In genomic region chr15:40334941-40335795, GRCh38 we compare ENCODE assay signal across 9 cellular contexts. TPM values are rescaled to one million over a fixed set of nuclear protein-coding genes. Genes with fewer than 3 reads are reported as not detected.
A peak's percentile ranks its signal among the peaks of the same experiment; 100 is the strongest.
DNase-seq lines count a peak whose midpoint lies in the region; ATAC-seq, FAIRE-seq and TF ChIP-seq lines count a peak whose summit lies in the region.
"Had no signal": no experiment of that assay in that cellular context is flagged by ENCODE, and none has a peak within 500 bp of the region (broad histone marks: within the 10 kb centered on the region; RNA-seq: fewer than 3 reads in every experiment).

No MANE protein-coding gene starts in this region.

- no peaks in the 10 kb centered on the region for H3K27me3 ChIP-seq in mammary epithelial cell (ENCODE audit: insufficient read depth, low read length)
- no peaks in the 10 kb centered on the region for H3K27me3 ChIP-seq in transverse colon

- CTCF ChIA-PET in mammary epithelial cell (lab: Charles Lee; ENCODE audit: low non-redundant PET), result no interaction called here

- H3K9me3 ChIP-seq in mammary epithelial cell (replicated peaks; ENCODE audit: insufficient read depth, low read length), result no peaks in the 10 kb centered on the region
- no peaks in the 10 kb centered on the region for H3K9me3 ChIP-seq in kidney (ENCODE audit: control insufficient read depth in 1 of 2, low read length in 2 of 2)
- H3K9me3 ChIP-seq in transverse colon, result no peaks in the 10 kb centered on the region

- no peak overlapping the region for H3K9ac ChIP-seq in mammary epithelial cell (ENCODE audit: insufficient read depth, low read length)
- H3K9ac ChIP-seq in kidney (ENCODE audit: low read length in 2 of 2), result no peak overlapping the region
- H3K9ac ChIP-seq: neural progenitor cell had no signal

- no peak overlapping the region for H3K4me2 ChIP-seq in mammary epithelial cell (ENCODE audit: insufficient read depth, low read depth, low read length)
- H3K4me2 ChIP-seq: neural progenitor cell had no signal

- H3K4me1 Mint-ChIP-seq in activated T-helper 2 cell treated with anti-CD3 and anti-CD28 coated beads, Interferon-gamma antibody, Interleukin-2, Interleukin-4, amounts not matched to agents 10 μg/mL and 5 μg/mL and 100 μg/mL, durations not matched to agents 14 hours and 24 hours and 36 hours (ENCODE audit: low read depth), result peaks cover 10% of the 10 kb centered on the region

- no peak overlapping the region for H3K27ac Mint-ChIP-seq in activated T-helper 2 cell treated with anti-CD3 and anti-CD28 coated beads, Interferon-gamma antibody, Interleukin-2, Interleukin-4, amounts not matched to agents 10 μg/mL and 5 μg/mL and 100 μg/mL, durations not matched to agents 14 hours and 24 hours and 36 hours
- H3K27ac Mint-ChIP-seq: neural progenitor cell had no signal

- FAIRE-seq in kidney (lab: Jason Lieb, UNC), result no peak
- FAIRE-seq: GM19239 had no signal

- H3K79me2 ChIP-seq in mammary epithelial cell (ENCODE audit: insufficient read depth, low read length), result peaks cover 58% of the 10 kb centered on the region

- H3K27me3 Mint-ChIP-seq in activated T-helper 2 cell treated with anti-CD3 and anti-CD28 coated beads, Interferon-gamma antibody, Interleukin-2, Interleukin-4, amounts not matched to agents 10 μg/mL and 5 μg/mL and 100 μg/mL, durations not matched to agents 14 hours and 24 hours and 36 hours (ENCODE audit: low read depth), result no peaks in the 10 kb centered on the region

- H3K4me3 Mint-ChIP-seq in activated T-helper 2 cell treated with anti-CD3 and anti-CD28 coated beads, Interferon-gamma antibody, Interleukin-2, Interleukin-4, amounts not matched to agents 10 μg/mL and 5 μg/mL and 100 μg/mL, durations not matched to agents 14 hours and 24 hours and 36 hours (ENCODE audit: low read depth), result no peak overlapping the region
- H3K4me3 Mint-ChIP-seq: neural progenitor cell had no signal

- no peak overlapping the region for H3K4me3 ChIP-seq in mammary epithelial cell (replicated peaks in 1 of 3; ENCODE audit: insufficient read depth in 1 of 3, low read depth in 2 of 3, low read length in 3 of 3)
- H3K4me3 ChIP-seq in kidney (ENCODE audit: low read length in 2 of 2), result no peak overlapping the region
- H3K4me3 ChIP-seq in transverse colon, result no peak overlapping the region
- H3K4me3 ChIP-seq: neural progenitor cell had no signal

- BruUV-seq in mammary epithelial cell (replicated peaks; lab: Mats Ljungman, UMichigan), result no TSS peak

- H3K9me3 Mint-ChIP-seq in activated T-helper 2 cell treated with anti-CD3 and anti-CD28 coated beads, Interferon-gamma antibody, Interleukin-2, Interleukin-4, amounts not matched to agents 10 μg/mL and 5 μg/mL and 100 μg/mL, durations not matched to agents 14 hours and 24 hours and 36 hours, result no peaks in the 10 kb centered on the region
- H3K9me3 Mint-ChIP-seq: neural progenitor cell had no signal

- no peaks in the 10 kb centered on the region for H4K20me1 ChIP-seq in mammary epithelial cell (ENCODE audit: insufficient read depth, low read length)

- H3K36me3 ChIP-seq in mammary epithelial cell (ENCODE audit: insufficient read depth, low read length) (peaks cover 14% of the 10 kb centered on the region), kidney (ENCODE audit: control insufficient read depth in 1 of 2, insufficient read depth in 2 of 2, low read length in 2 of 2) (no peaks in the 10 kb centered on the region), transverse colon (no peaks in the 10 kb centered on the region)
- H3K36me3 ChIP-seq: neural progenitor cell had no signal

- in situ Hi-C loops in T47D (cut with HindIII; ENCODE audit: low pct_unique_long_range_greater_than_20kb, low sequenced_read_pairs), result no loop called here
- in situ Hi-C loops in mammary epithelial cell (cut with MboI; ENCODE audit: low sequenced_read_pairs in 2 of 2), result no loop called here
- in situ Hi-C loops in transverse colon (cut with MboI; ENCODE audit: low pct_ligation_motif_present in 1 of 4, low pct_unique_long_range_greater_than_20kb in 1 of 4, low sequenced_read_pairs in 3 of 4), result no loop called here

- no peak for TF ChIP-seq EP300 in transverse colon (IDR thresholded peaks at IDR 0.05; ENCODE audit: low read depth)

- DNase-seq in T47D (ENCODE audit: low read depth in 1 of 2, low spot score in 1 of 2) (peak; percentile 79 to 92), mammary epithelial cell (no peak), kidney (peak; percentile 68), transverse colon (peak; percentile 23)
- DNase-seq in activated T-helper 2 cell treated with anti-CD3 and anti-CD28 coated beads, Interferon-gamma antibody, Interleukin-2, Interleukin-4, amounts not matched to agents 10 μg/mL and 5 μg/mL and 100 μg/mL, durations not matched to agents 14 hours and 24 hours and 36 hours (ENCODE audit: low spot score), result no peak
- DNase-seq: ACHN had no signal

- no peak for TF ChIP-seq CTCF in mammary epithelial cell (conservative IDR thresholded peaks at IDR 0.05 in 1 of 2, IDR thresholded peaks at IDR 0.05 in 1 of 2; ENCODE audit: extremely low read depth in 1 of 2, insufficient read depth in 1 of 2, low read depth in 1 of 2, low read length in 2 of 2)
- TF ChIP-seq CTCF in kidney (IDR thresholded peaks at IDR 0.05; ENCODE audit: borderline replicate concordance, extremely low read depth, insufficient read depth), result no peak
- TF ChIP-seq CTCF in transverse colon (IDR thresholded peaks at IDR 0.05), result no peak

- H3K27ac ChIP-seq in mammary epithelial cell (ENCODE audit: insufficient read depth, low read depth, low read length) (no peak overlapping the region), kidney (ENCODE audit: low read depth in 2 of 2, low read length in 2 of 2) (peak overlapping the region in 1 of 2 donors; percentile 49), transverse colon (peak overlapping the region; percentile 95 to 98 (median 96))
- H3K27ac ChIP-seq: neural progenitor cell had no signal

- 79% methylated on average over 23 of the region's 26 CpGs for WGBS in mammary epithelial cell (ENCODE audit: low coverage, missing lambda C conversion rate)
- 84% methylated on average over 25 of the region's 26 CpGs; no CpG with 5 or more reads in 1 of the 2 donors for WGBS in transverse colon (ENCODE audit: low coverage in 1 of 2), 2 donors

- ATAC-seq in GM19351 (IDR thresholded peaks at IDR 0.05; ENCODE audit: unreplicated experiment), result no peak

- no peak for TF ChIP-seq POLR2A in transverse colon (IDR thresholded peaks at IDR 0.05)

- H3K36me3 Mint-ChIP-seq in activated T-helper 2 cell treated with anti-CD3 and anti-CD28 coated beads, Interferon-gamma antibody, Interleukin-2, Interleukin-4, amounts not matched to agents 10 μg/mL and 5 μg/mL and 100 μg/mL, durations not matched to agents 14 hours and 24 hours and 36 hours (ENCODE audit: low read depth), result no peaks in the 10 kb centered on the region
- H3K36me3 Mint-ChIP-seq: neural progenitor cell had no signal

- dilution Hi-C loops in mammary epithelial cell (cut with HindIII; ENCODE audit: low sequenced_read_pairs), result no loop called here

- no peak overlapping the region for H2AFZ ChIP-seq in mammary epithelial cell (ENCODE audit: low read depth, low read length)
- H2AFZ ChIP-seq: neural progenitor cell had no signal

- intact Hi-C loops in mammary epithelial cell (cut with micrococcal nuclease) (no loop called here), kidney (cut with DNase I) (no loop called here), transverse colon (cut with DNase I; ENCODE audit: low total_unique reads) (no loop called here)
- intact Hi-C loops in activated T-helper 2 cell treated with anti-CD3 and anti-CD28 coated beads, Interferon-gamma antibody, Interleukin-2, Interleukin-4, amounts not matched to agents 10 μg/mL and 5 μg/mL and 100 μg/mL, durations not matched to agents 14 hours and 24 hours and 36 hours (cut with micrococcal nuclease), result no loop called here

- H3K4me1 ChIP-seq in mammary epithelial cell (ENCODE audit: insufficient read depth, low read length), result peaks cover 57% of the 10 kb centered on the region
- H3K4me1 ChIP-seq in kidney (ENCODE audit: control insufficient read depth in 1 of 2, insufficient read depth in 1 of 2, low read depth in 1 of 2, low read length in 2 of 2), result peaks cover 14 to 35% of the 10 kb centered on the region in 2 donors
- H3K4me1 ChIP-seq in transverse colon, result peaks cover 35 to 95% (median 61%) of the 10 kb centered on the region in 4 donors

RNA-seq across cellular contexts. Expression of gene CCDC9B, which starts 5.6 kb away (rescaled TPM):
- 100 to 1,000 TPM in 1 of 2 donors, 10 to 100 TPM in 1; 67.3 to 164 TPM for total RNA-seq in mammary epithelial cell
- polyA plus RNA-seq in mammary epithelial cell, result 7.4 TPM
- 99.0 TPM for polyA minus RNA-seq in mammary epithelial cell
- total RNA-seq in kidney, result 60.0 TPM
- polyA plus RNA-seq in kidney (ENCODE audit: insufficient read depth, low read depth, low replicate concordance), result 4.7 TPM
- total RNA-seq in transverse colon, result 10 to 100 TPM; 22.0 to 49.4 (median 36.9) TPM
- total RNA-seq in activated T-helper 2 cell treated with anti-CD3 and anti-CD28 coated beads, Interferon-gamma antibody, Interleukin-2, Interleukin-4, amounts not matched to agents 10 μg/mL and 5 μg/mL and 100 μg/mL, durations not matched to agents 14 hours and 24 hours and 36 hours, result 0.34 and 0.41 TPM in 2 replicates

RNA-seq across cellular contexts. Expression of gene INAFM2, which starts 11.7 kb away (rescaled TPM):
- total RNA-seq in mammary epithelial cell, result 10 to 100 TPM; 25.5 to 28.0 TPM
- polyA plus RNA-seq in mammary epithelial cell, result 10.9 TPM
- 40.5 TPM for polyA minus RNA-seq in mammary epithelial cell
- 21.6 TPM for total RNA-seq in kidney
- 14.7 TPM for polyA plus RNA-seq in kidney (ENCODE audit: insufficient read depth, low read depth, low replicate concordance)
- 10 to 100 TPM; 14.5 to 62.1 (median 19.4) TPM for total RNA-seq in transverse colon
- total RNA-seq in activated T-helper 2 cell treated with anti-CD3 and anti-CD28 coated beads, Interferon-gamma antibody, Interleukin-2, Interleukin-4, amounts not matched to agents 10 μg/mL and 5 μg/mL and 100 μg/mL, durations not matched to agents 14 hours and 24 hours and 36 hours, result 16.7 and 17.9 TPM in 2 replicates

RNA-seq across cellular contexts. Expression of gene PHGR1, which starts 15.7 kb away (rescaled TPM):
- total RNA-seq in mammary epithelial cell (not detected), kidney (not detected), transverse colon (1,000 to 10,000 TPM; 2,387 to 4,992 (median 3,189) TPM)
- polyA plus RNA-seq in mammary epithelial cell (not detected), kidney (ENCODE audit: insufficient read depth, low read depth, low replicate concordance) (not detected)
- not detected for polyA minus RNA-seq in mammary epithelial cell
- not detected in 2 replicates for total RNA-seq in activated T-helper 2 cell treated with anti-CD3 and anti-CD28 coated beads, Interferon-gamma antibody, Interleukin-2, Interleukin-4, amounts not matched to agents 10 μg/mL and 5 μg/mL and 100 μg/mL, durations not matched to agents 14 hours and 24 hours and 36 hours

RNA-seq across cellular contexts. Expression of gene DISP2, which starts 22.9 kb away (rescaled TPM):
- total RNA-seq in mammary epithelial cell, result 1 to 10 TPM in 1 of 2 donors, under 1 TPM in 1; under 0.01 to 1.6 TPM
- polyA plus RNA-seq in mammary epithelial cell, result 0.54 TPM
- polyA minus RNA-seq in mammary epithelial cell, result 0.47 TPM
- total RNA-seq in kidney, result 0.69 TPM
- 0.04 TPM for polyA plus RNA-seq in kidney (ENCODE audit: insufficient read depth, low read depth, low replicate concordance)
- 10 to 100 TPM in 2 of 4 donors, 1 to 10 TPM in 2; 8.6 to 12.9 (median 10.9) TPM for total RNA-seq in transverse colon
- total RNA-seq in activated T-helper 2 cell treated with anti-CD3 and anti-CD28 coated beads, Interferon-gamma antibody, Interleukin-2, Interleukin-4, amounts not matched to agents 10 μg/mL and 5 μg/mL and 100 μg/mL, durations not matched to agents 14 hours and 24 hours and 36 hours, result 0.05 and 0.39 TPM in 2 replicates

RNA-seq across cellular contexts. Expression of gene PLCB2, which starts 27.4 kb away (rescaled TPM):
- total RNA-seq in mammary epithelial cell (1 to 10 TPM in 1 of 2 donors, under 1 TPM in 1; 0.67 to 1.4 TPM), kidney (37.2 TPM), transverse colon (100 to 1,000 TPM in 1 of 4 donors, 10 to 100 TPM in 2, 1 to 10 TPM in 1; 5.5 to 143 (median 12.0) TPM)
- polyA plus RNA-seq in mammary epithelial cell (0.97 TPM), kidney (ENCODE audit: insufficient read depth, low read depth, low replicate concordance) (4.4 TPM)
- polyA minus RNA-seq in mammary epithelial cell, result not detected
- total RNA-seq in activated T-helper 2 cell treated with anti-CD3 and anti-CD28 coated beads, Interferon-gamma antibody, Interleukin-2, Interleukin-4, amounts not matched to agents 10 μg/mL and 5 μg/mL and 100 μg/mL, durations not matched to agents 14 hours and 24 hours and 36 hours, result 96.3 and 98.9 TPM in 2 replicates

Comparison
In these comparisons a context has a peak if more than half of its experiments do, and no peak if none do; other contexts are left out.
1. DNase-seq: peak in T47D (2 of 2), kidney (single experiment) and transverse colon (single experiment); none in mammary epithelial cell (single experiment) and activated T-helper 2 cell treated with anti-CD3 and anti-CD28 coated beads, Interferon-gamma antibody, Interleukin-2, Interleukin-4, amounts not matched to agents 10 μg/mL and 5 μg/mL and 100 μg/mL, durations not matched to agents 14 hours and 24 hours and 36 hours (single experiment).
2. RNA of gene CCDC9B, which starts 5.6 kb away (total RNA-seq): 67.3 to 164 TPM in mammary epithelial cell, 60.0 TPM in kidney (single experiment) and 22.0 to 49.4 TPM in transverse colon; 0.34 to 0.41 TPM in activated T-helper 2 cell treated with anti-CD3 and anti-CD28 coated beads, Interferon-gamma antibody, Interleukin-2, Interleukin-4, amounts not matched to agents 10 μg/mL and 5 μg/mL and 100 μg/mL, durations not matched to agents 14 hours and 24 hours and 36 hours; every median in the first group is over 10 times any median in the second.
3. RNA of gene PHGR1, which starts 15.7 kb away (total RNA-seq): 2,387 to 4,992 TPM in transverse colon; not detected in kidney (single experiment), not detected in mammary epithelial cell and not detected in activated T-helper 2 cell treated with anti-CD3 and anti-CD28 coated beads, Interferon-gamma antibody, Interleukin-2, Interleukin-4, amounts not matched to agents 10 μg/mL and 5 μg/mL and 100 μg/mL, durations not matched to agents 14 hours and 24 hours and 36 hours; every median in the first group is over 1,000 times any median in the second.